ENCODE assay signal across 14 cellular contexts in genomic region chr17:7611635-7612293, GRCh38. TPM values are rescaled to one million over a fixed set of nuclear protein-coding genes. Genes with fewer than 3 reads are reported as not detected.
DNase-seq lines count a peak whose midpoint lies in the region; ATAC-seq and TF ChIP-seq lines count a peak whose summit lies in the region.
"Had no signal": no experiment of that assay in that cellular context is flagged by ENCODE, and none has a peak within 500 bp of the region (broad histone marks: within the 10 kb centered on the region; RNA-seq: fewer than 3 reads in every experiment).

No MANE protein-coding gene starts in this region.

- 0 out of 20 replicates have a peak overlapping the region, but pooled peaks of 1 of the 10 experiments have one; percentile 2 for H3K4me3 ChIP-seq in BLaER1 treated with 17β-estradiol and CSF1 and Interleukin-3, amounts not matched to agents 10 nM and 100 nM
- H3K4me3 ChIP-seq in Karpas-422 (ENCODE audit: low read length) = peak overlapping the region; percentile 3; the same call in 1 of the 2 replicates
- H3K4me3 ChIP-seq: cardiac muscle cell had no signal

- no peaks in the 10 kb centered on the region for H3K27me3 Mint-ChIP-seq in central memory CD8-positive, alpha-beta T cell
- H3K27me3 Mint-ChIP-seq in nephron (ENCODE audit: low read depth) = no peaks in the 10 kb centered on the region

- H3K79me2 ChIP-seq in Karpas-422 (ENCODE audit: low read length) = peaks cover 59% of the 10 kb centered on the region

- peak overlapping the region; percentile 89 for H3K4me3 Mint-ChIP-seq in central memory CD8-positive, alpha-beta T cell
- H3K4me3 Mint-ChIP-seq in nephron = peak overlapping the region; percentile 91 to 94 (median 94)

- peak overlapping the region in 4 of 11 experiments; percentile 1 to 51 (median 33); a peak in 4 of 22 replicates for H3K9ac ChIP-seq in BLaER1 treated with 17β-estradiol and CSF1 and Interleukin-3, amounts not matched to agents 10 nM and 100 nM
- H3K9ac ChIP-seq in Karpas-422 (ENCODE audit: low read length) = peak overlapping the region; percentile 8; the same call in 1 of the 2 replicates

- H3K4me2 ChIP-seq in BLaER1 treated with 17β-estradiol and CSF1 and Interleukin-3, amounts not matched to agents 10 nM and 100 nM = peak overlapping the region; percentile 85 to 100 (median 95); a peak in 21 of 22 replicates
- H3K4me2 ChIP-seq in Karpas-422 (ENCODE audit: low read depth, low read length, poor library complexity, severe bottlenecking) = peak overlapping the region; percentile 98

- no peak for ATAC-seq in central memory CD8-positive, alpha-beta T cell (replicated peaks; ENCODE audit: extremely low read depth, poor library complexity, severe bottlenecking)
- no peak for ATAC-seq in foreskin keratinocyte
- ATAC-seq: heart right ventricle had no signal

- DNase-seq in Karpas-422 (no peak), NCI-H446 treated with DMSO at 0.1 percent for 48 hours (lab: John Stamatoyannopoulos, UW) (no peak), foreskin keratinocyte (no peak), NCI-H1694 treated with DMSO at 0.1 percent for 48 hours (lab: John Stamatoyannopoulos, UW) (no peak), NCI-H1105 (lab: John Stamatoyannopoulos, UW) (no peak)
- DNase-seq in central memory CD8-positive, alpha-beta T cell (ENCODE audit: low spot score in 2 of 2) = no peak
- DNase-seq: activated CD4-positive, alpha-beta T cell treated with anti-CD3 and anti-CD28 coated beads, Interleukin-2, amount 50 U/mL, for 4 hours; DMS 273 treated with DMSO at 0.1 percent for 48 hours; heart right ventricle; stimulated activated CD4-positive, alpha-beta T cell treated with anti-CD3 and anti-CD28 coated beads, Interleukin-2, amount 100 ng/mL, for 24 hours had no signal

- TF ChIP-seq CTCF in nephron (IDR thresholded peaks at IDR 0.05; ENCODE audit: unreplicated experiment in 3 of 3) (no peak), foreskin keratinocyte (conservative IDR thresholded peaks at IDR 0.05) (no peak)

- H3K36me3 Mint-ChIP-seq in central memory CD8-positive, alpha-beta T cell (ENCODE audit: insufficient read depth) = peaks cover 12% of the 10 kb centered on the region
- peaks cover 24% of the 10 kb centered on the region for H3K36me3 Mint-ChIP-seq in nephron (ENCODE audit: low read depth)

- peak overlapping the region in 2 of 11 experiments; percentile 18 to 41; a peak in 2 of 22 replicates for H3K27ac ChIP-seq in BLaER1 treated with 17β-estradiol and CSF1 and Interleukin-3, amounts not matched to agents 10 nM and 100 nM
- H3K27ac ChIP-seq in Karpas-422 (ENCODE audit: low read length) = no peak overlapping the region; the same call in 1 of the 2 replicates
- no peak overlapping the region for H3K27ac ChIP-seq in foreskin keratinocyte
- H3K27ac ChIP-seq: cardiac muscle cell had no signal

- H3K27me3 ChIP-seq in BLaER1 treated with 17β-estradiol and CSF1 and Interleukin-3, amounts not matched to agents 10 nM and 100 nM = no peaks in the 10 kb centered on the region
- H3K27me3 ChIP-seq in Karpas-422 (ENCODE audit: low read length) = no peaks in the 10 kb centered on the region
- H3K27me3 ChIP-seq in foreskin keratinocyte = no peaks in the 10 kb centered on the region
- H3K27me3 ChIP-seq: cardiac muscle cell, heart right ventricle had no signal

- H3K9me2 ChIP-seq in Karpas-422 (replicated peaks; ENCODE audit: insufficient read depth, low read length) = no peaks in the 10 kb centered on the region

- no peak overlapping the region for H2AFZ ChIP-seq in Karpas-422 (ENCODE audit: low read length)

- no peaks in the 10 kb centered on the region for H3K9me3 Mint-ChIP-seq in central memory CD8-positive, alpha-beta T cell
- H3K9me3 Mint-ChIP-seq in nephron = no peaks in the 10 kb centered on the region

- H4K20me1 ChIP-seq in BLaER1 treated with 17β-estradiol and CSF1 and Interleukin-3, amounts not matched to agents 10 nM and 100 nM = peaks cover 13 to 72% (median 56%) of the 10 kb centered on the region in 11 experiments; a peak in 18 of 22 replicates
- 0 out of 2 replicates have a peak, but pooled peaks cover 10% of the 10 kb centered on the region for H4K20me1 ChIP-seq in Karpas-422 (ENCODE audit: insufficient read depth, low read depth, low read length)

- H3K9me3 ChIP-seq in BLaER1 treated with 17β-estradiol and CSF1 and Interleukin-3, amounts not matched to agents 10 nM and 100 nM (replicated peaks in 1 of 11) = no peaks in the 10 kb centered on the region
- no peaks in the 10 kb centered on the region for H3K9me3 ChIP-seq in Karpas-422 (ENCODE audit: low read length)
- H3K9me3 ChIP-seq: heart right ventricle had no signal

- H3K36me3 ChIP-seq in BLaER1 treated with 17β-estradiol and CSF1 and Interleukin-3, amounts not matched to agents 10 nM and 100 nM = peaks cover 16 to 56% (median 41%) of the 10 kb centered on the region in 11 experiments
- H3K36me3 ChIP-seq in Karpas-422 (ENCODE audit: insufficient read depth, low read length) = peaks cover 11% of the 10 kb centered on the region; the same call in 1 of the 2 replicates
- H3K36me3 ChIP-seq: cardiac muscle cell had no signal

- H3K4me1 ChIP-seq in BLaER1 treated with 17β-estradiol and CSF1 and Interleukin-3, amounts not matched to agents 10 nM and 100 nM = peaks cover 24 to 38% (median 33%) of the 10 kb centered on the region in 10 experiments
- H3K4me1 ChIP-seq in Karpas-422 (ENCODE audit: low read length) = peaks cover 28% of the 10 kb centered on the region
- peaks cover 10% of the 10 kb centered on the region for H3K4me1 ChIP-seq in foreskin keratinocyte

- peaks cover 46% of the 10 kb centered on the region for H3K4me1 Mint-ChIP-seq in central memory CD8-positive, alpha-beta T cell
- H3K4me1 Mint-ChIP-seq in nephron = peaks cover 38% of the 10 kb centered on the region

- peak overlapping the region; percentile 78 for H3K27ac Mint-ChIP-seq in central memory CD8-positive, alpha-beta T cell (ENCODE audit: low read depth)
- H3K27ac Mint-ChIP-seq in nephron = peak overlapping the region; percentile 85 to 94 (median 88)

RNA-seq across cellular contexts. Expression of gene FXR2, which starts 2.9 kb away (rescaled TPM):
- 40.5 and 42.3 TPM in 2 replicates for total RNA-seq in Karpas-422 (2014; rRNA removed; shearing (Covaris generic); ENCODE audit: low replicate concordance)
- 44.8 and 46.8 TPM in 2 replicates for total RNA-seq in foreskin keratinocyte
- polyA plus RNA-seq in foreskin keratinocyte = 37.0 and 39.4 TPM in 2 replicates

RNA-seq across cellular contexts. Expression of gene SAT2, which starts 15.9 kb away (rescaled TPM):
- 36.0 and 55.0 TPM in 2 replicates for total RNA-seq in Karpas-422 (2014; rRNA removed; shearing (Covaris generic); ENCODE audit: low replicate concordance)
- total RNA-seq in foreskin keratinocyte = 33.4 and 36.2 TPM in 2 replicates
- polyA plus RNA-seq in foreskin keratinocyte = 53.4 and 60.3 TPM in 2 replicates

RNA-seq across cellular contexts. Expression of gene SHBG, which starts 18.2 kb away (rescaled TPM):
- 0.58 and 1.2 TPM in 2 replicates for total RNA-seq in Karpas-422 (2014; rRNA removed; shearing (Covaris generic); ENCODE audit: low replicate concordance)
- total RNA-seq in foreskin keratinocyte = not detected in 2 replicates
- 0.19 and 0.32 TPM in 2 replicates for polyA plus RNA-seq in foreskin keratinocyte
- total RNA-seq: temporal lobe had no signal

RNA-seq across cellular contexts. Expression of gene SOX15, which starts 21.9 kb away (rescaled TPM):
- total RNA-seq in Karpas-422 (2014; rRNA removed; shearing (Covaris generic); ENCODE audit: low replicate concordance) = 1.2 and 1.6 TPM in 2 replicates
- total RNA-seq in foreskin keratinocyte = 176 and 179 TPM in 2 replicates
- polyA plus RNA-seq in foreskin keratinocyte = 263 and 273 TPM in 2 replicates

RNA-seq across cellular contexts. Expression of gene MPDU1, which starts 28.1 kb away (rescaled TPM):
- 25.4 and 27.0 TPM in 2 replicates for total RNA-seq in Karpas-422 (2014; rRNA removed; shearing (Covaris generic); ENCODE audit: low replicate concordance)
- 56.6 and 62.8 TPM in 2 replicates for total RNA-seq in foreskin keratinocyte
- 67.3 and 77.8 TPM in 2 replicates for polyA plus RNA-seq in foreskin keratinocyte
